ENCODE assay signal across 11 cellular contexts in the genomic region with DNA sequence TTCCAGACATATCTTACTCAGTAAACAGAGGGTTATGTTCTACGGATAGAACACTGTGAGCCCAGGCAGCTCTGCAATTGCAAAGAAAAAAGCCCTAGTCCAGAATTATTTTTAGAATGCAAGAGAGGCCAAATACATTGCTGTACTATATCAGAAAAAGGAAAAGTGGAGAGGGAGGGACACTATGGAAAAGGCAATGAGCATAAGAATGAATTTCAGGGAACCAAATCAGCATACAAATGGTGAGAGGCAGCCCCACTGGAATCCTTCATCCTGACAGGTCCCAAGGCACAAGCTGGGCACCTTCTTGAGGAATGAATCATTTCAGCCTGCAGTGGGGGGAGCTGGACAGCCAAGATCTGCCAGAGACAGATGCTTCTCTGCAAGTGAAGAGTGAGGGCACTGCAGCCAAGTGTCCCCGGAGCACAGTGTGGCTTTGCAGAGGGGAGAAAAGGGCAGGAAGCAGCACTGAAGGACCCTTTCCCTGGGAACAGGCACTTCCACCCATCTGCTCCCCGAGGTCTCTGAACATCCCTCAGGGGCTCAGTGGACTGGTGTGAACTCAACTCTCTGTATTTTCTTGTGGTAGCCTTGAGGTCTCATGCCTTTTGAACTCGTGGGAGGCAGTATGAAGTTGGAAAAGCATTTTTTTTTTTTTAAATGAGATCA.
DNase-seq lines count a peak whose midpoint lies in the region; ATAC-seq and TF ChIP-seq lines count a peak whose summit lies in the region.
"Had no signal": no experiment of that assay in that cellular context is flagged by ENCODE, and none has a peak within 500 bp of the region (broad histone marks: within the 10 kb centered on the region; RNA-seq: fewer than 3 reads in every experiment).

No MANE protein-coding gene starts in this region.

- in situ Hi-C loops in G401 (cut with HindIII; ENCODE audit: low sequenced_read_pairs): no loop called here

- DNase-seq in G401 (ENCODE audit: low spot score): peak; percentile 78
- DNase-seq in body of pancreas: peak in 3 of 4 donors; percentile 11 to 39 (median 15)
- peak; percentile 85 for DNase-seq in sigmoid colon
- no peak for DNase-seq in immature natural killer cell
- DNase-seq in BE2C: no peak
- DNase-seq: activated T-cell treated with anti-CD3 and anti-CD28 coated beads, Interleukin-2, amount 50 U/mL, for 1 hour; naive thymus-derived CD8-positive, alpha-beta T cell; NCI-H2029 treated with DMSO at 0.1 percent for 48 hours had no signal

- TF ChIP-seq CTCF in body of pancreas (IDR thresholded peaks at IDR 0.05): no peak
- TF ChIP-seq CTCF in sigmoid colon (IDR thresholded peaks at IDR 0.05): no peak
- no peak for TF ChIP-seq CTCF in BE2C (IDR thresholded peaks at IDR 0.05; ENCODE audit: low read depth, low read length)

- TF ChIP-seq POLR2A in body of pancreas (IDR thresholded peaks at IDR 0.05): no peak
- no peak for TF ChIP-seq POLR2A in sigmoid colon (IDR thresholded peaks at IDR 0.05)

- ATAC-seq in body of pancreas (peak; percentile 54), GM18909 (IDR thresholded peaks at IDR 0.05; ENCODE audit: poor library complexity, unreplicated experiment) (no peak), GM19035 (IDR thresholded peaks at IDR 0.05; ENCODE audit: unreplicated experiment) (no peak)
- ATAC-seq: naive thymus-derived CD8-positive, alpha-beta T cell had no signal

- H3K9me3 Mint-ChIP-seq in immature natural killer cell: no peaks in the 10 kb centered on the region
- H3K9me3 Mint-ChIP-seq: naive thymus-derived CD8-positive, alpha-beta T cell had no signal

- H3K27ac ChIP-seq in body of pancreas: no peak overlapping the region
- peak overlapping the region; percentile 71 to 84 (median 77) for H3K27ac ChIP-seq in sigmoid colon

- H3K9me3 ChIP-seq in body of pancreas: no peaks in the 10 kb centered on the region
- no peaks in the 10 kb centered on the region for H3K9me3 ChIP-seq in iPS-18c (ENCODE audit: control insufficient read depth, insufficient read depth, low read length)
- no peaks in the 10 kb centered on the region for H3K9me3 ChIP-seq in sigmoid colon
- no peaks in the 10 kb centered on the region for H3K9me3 ChIP-seq in BE2C

- H3K4me1 Mint-ChIP-seq in immature natural killer cell: peaks cover 0 to 2% of the 10 kb centered on the region in 2 donors

- no peaks in the 10 kb centered on the region for H3K27me3 ChIP-seq in body of pancreas
- no peaks in the 10 kb centered on the region for H3K27me3 ChIP-seq in sigmoid colon
- no peaks in the 10 kb centered on the region for H3K27me3 ChIP-seq in BE2C

- no peak overlapping the region for H3K4me3 Mint-ChIP-seq in immature natural killer cell
- H3K4me3 Mint-ChIP-seq: naive thymus-derived CD8-positive, alpha-beta T cell had no signal

- intact Hi-C loops in body of pancreas (cut with DNase I) (no loop called here), sigmoid colon (cut with DNase I) (no loop called here)

- H3K4me3 ChIP-seq in body of pancreas: no peak overlapping the region
- H3K4me3 ChIP-seq in iPS-18c (ENCODE audit: insufficient read depth, low read depth, low read length): peak overlapping the region; percentile 17; the same call in 1 of the 2 replicates
- no peak overlapping the region for H3K4me3 ChIP-seq in sigmoid colon
- no peak overlapping the region for H3K4me3 ChIP-seq in BE2C (ENCODE audit: low read depth, low read length)

- H3K36me3 Mint-ChIP-seq in immature natural killer cell: peaks cover 0 to 4% (median 0%) of the 10 kb centered on the region in 3 donors
- H3K36me3 Mint-ChIP-seq: naive thymus-derived CD8-positive, alpha-beta T cell had no signal

- H3K4me1 ChIP-seq in body of pancreas: no peaks in the 10 kb centered on the region
- peaks cover 0 to 63% (median 55%) of the 10 kb centered on the region in 4 donors for H3K4me1 ChIP-seq in sigmoid colon
- no peaks in the 10 kb centered on the region for H3K4me1 ChIP-seq in BE2C

- WGBS in body of pancreas, 2 donors: 57 to 63% methylated on average over 4 of the region's 4 CpGs
- 67 to 79% methylated on average over 4 of the region's 4 CpGs for WGBS in sigmoid colon, 2 donors

- TF ChIP-seq EP300 in sigmoid colon (IDR thresholded peaks at IDR 0.05): peak; percentile 30 to 58 (median 50)

- peaks cover 0 to 5% (median 1%) of the 10 kb centered on the region in 3 donors for H3K27me3 Mint-ChIP-seq in immature natural killer cell (ENCODE audit: low read depth in 3 of 3)
- H3K27me3 Mint-ChIP-seq: naive thymus-derived CD8-positive, alpha-beta T cell had no signal

- H3K36me3 ChIP-seq in body of pancreas (replicated peaks in 1 of 2; ENCODE audit: insufficient read depth in 1 of 2, low read depth in 2 of 2): no peaks in the 10 kb centered on the region
- H3K36me3 ChIP-seq in sigmoid colon: no peaks in the 10 kb centered on the region
- no peaks in the 10 kb centered on the region for H3K36me3 ChIP-seq in BE2C

- peak overlapping the region in 1 of 6 donors; percentile 34 for H3K27ac Mint-ChIP-seq in immature natural killer cell

Comparison
In these comparisons a context has a peak if more than half of its experiments do, and no peak if none do; other contexts are left out.
1. DNase-seq: peak in G401 (single experiment), body of pancreas (3 of 4) and sigmoid colon (single experiment); none in immature natural killer cell (0 of 3) and BE2C (single experiment).
2. H3K27ac ChIP-seq: peak in sigmoid colon (4 of 4); none in body of pancreas (0 of 4).